1 cellular context compared by ENCODE assay signal in the genomic region with DNA sequence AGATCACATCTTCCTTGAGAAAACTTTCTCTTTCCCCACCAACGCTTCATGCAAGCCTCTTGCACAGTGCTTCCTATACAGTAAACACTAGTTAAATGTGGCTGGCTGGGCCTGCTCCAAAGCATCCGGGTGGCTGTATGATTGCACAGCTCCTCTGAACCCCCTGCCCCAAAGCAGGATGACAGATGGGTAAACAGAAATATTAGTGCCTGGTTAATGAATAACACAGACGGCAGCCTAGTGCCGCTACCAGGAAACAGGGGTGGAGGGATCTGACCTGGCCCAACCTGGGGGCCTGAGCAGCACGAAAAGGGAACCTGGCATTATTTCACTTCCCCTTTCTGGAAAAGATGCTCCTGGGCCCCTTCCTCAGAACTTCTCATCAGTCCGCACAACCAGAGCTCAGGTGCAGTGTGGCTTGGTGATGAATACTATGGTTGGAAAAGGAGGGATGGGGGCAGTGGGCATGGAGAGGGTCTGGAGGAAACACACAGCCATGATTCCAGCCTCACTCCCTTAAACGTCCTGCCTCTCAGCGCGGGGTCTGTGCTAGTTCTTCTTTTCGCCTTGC.
TF ChIP-seq lines count a peak whose summit lies in the region.

No MANE protein-coding gene starts in this region.

TF ChIP-seq in HepG2, 621 proteins besides CTCF, POLR2A, EP300 and RAD21 (continued from another document and continues in another):
- no peak; the same call in 1 of the 2 replicates for TF ChIP-seq ZNF770 (CRISPR knock-in tag; IDR thresholded peaks at IDR 0.05)
- TF ChIP-seq ZBTB3 (CRISPR knock-in tag; IDR thresholded peaks at IDR 0.05; ENCODE audit: borderline replicate concordance, low read depth), result 0 out of 2 replicates have a peak, but pooled peaks have one; percentile 67
- TF ChIP-seq TAF1 (CRISPR knock-in tag; IDR thresholded peaks at IDR 0.05), result no peak; the same call in 1 of the 2 replicates
- TF ChIP-seq HDAC2 (CRISPR knock-in tag; IDR thresholded peaks at IDR 0.05), result peak; percentile 72
- TF ChIP-seq ARID3A (IDR thresholded peaks at IDR 0.05; ENCODE audit: low read depth, low read length), result peak; percentile 57
- TF ChIP-seq PRMT3 (CRISPR knock-in tag; IDR thresholded peaks at IDR 0.05; ENCODE audit: borderline replicate concordance, low read depth), result no peak
- TF ChIP-seq CEBPB (IDR thresholded peaks at IDR 0.05; ENCODE audit: borderline replicate concordance, low read depth, low read length), result peak; percentile 72; the same call in 1 of the 2 replicates
- TF ChIP-seq ZNF124 (CRISPR knock-in tag; IDR thresholded peaks at IDR 0.05), result 0 out of 2 replicates have a peak, but pooled peaks have one; percentile 30
- TF ChIP-seq DMAP1 (CRISPR knock-in tag; IDR thresholded peaks at IDR 0.05), result no peak
- TF ChIP-seq HCFC1 (IDR thresholded peaks at IDR 0.05; ENCODE audit: low read depth, low read length), result no peak
- TF ChIP-seq MTA1 (CRISPR knock-in tag; IDR thresholded peaks at IDR 0.05; ENCODE audit: borderline replicate concordance), result peak; percentile 43; the same call in 1 of the 2 replicates
- no peak for TF ChIP-seq SMAD9 (CRISPR knock-in tag; IDR thresholded peaks at IDR 0.05)
- TF ChIP-seq RORA (CRISPR knock-in tag; IDR thresholded peaks at IDR 0.05), result no peak
- TF ChIP-seq, protein P1, sequence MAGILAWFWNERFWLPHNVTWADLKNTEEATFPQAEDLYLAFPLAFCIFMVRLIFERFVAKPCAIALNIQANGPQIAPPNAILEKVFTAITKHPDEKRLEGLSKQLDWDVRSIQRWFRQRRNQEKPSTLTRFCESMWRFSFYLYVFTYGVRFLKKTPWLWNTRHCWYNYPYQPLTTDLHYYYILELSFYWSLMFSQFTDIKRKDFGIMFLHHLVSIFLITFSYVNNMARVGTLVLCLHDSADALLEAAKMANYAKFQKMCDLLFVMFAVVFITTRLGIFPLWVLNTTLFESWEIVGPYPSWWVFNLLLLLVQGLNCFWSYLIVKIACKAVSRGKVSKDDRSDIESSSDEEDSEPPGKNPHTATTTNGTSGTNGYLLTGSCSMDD (CRISPR knock-in tag; IDR thresholded peaks at IDR 0.05), result no peak
- TF ChIP-seq ARNTL (CRISPR knock-in tag; IDR thresholded peaks at IDR 0.05), result 0 out of 2 replicates have a peak, but pooled peaks have one; percentile 45
- no peak for TF ChIP-seq ZMAT3 (CRISPR knock-in tag; conservative IDR thresholded peaks at IDR 0.05)
- TF ChIP-seq, protein P2, sequence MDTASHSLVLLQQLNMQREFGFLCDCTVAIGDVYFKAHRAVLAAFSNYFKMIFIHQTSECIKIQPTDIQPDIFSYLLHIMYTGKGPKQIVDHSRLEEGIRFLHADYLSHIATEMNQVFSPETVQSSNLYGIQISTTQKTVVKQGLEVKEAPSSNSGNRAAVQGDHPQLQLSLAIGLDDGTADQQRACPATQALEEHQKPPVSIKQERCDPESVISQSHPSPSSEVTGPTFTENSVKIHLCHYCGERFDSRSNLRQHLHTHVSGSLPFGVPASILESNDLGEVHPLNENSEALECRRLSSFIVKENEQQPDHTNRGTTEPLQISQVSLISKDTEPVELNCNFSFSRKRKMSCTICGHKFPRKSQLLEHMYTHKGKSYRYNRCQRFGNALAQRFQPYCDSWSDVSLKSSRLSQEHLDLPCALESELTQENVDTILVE (CRISPR knock-in tag; IDR thresholded peaks at IDR 0.05), result 0 out of 2 replicates have a peak, but pooled peaks have one; percentile 33
- peak; percentile 98 for TF ChIP-seq SALL1 (CRISPR knock-in tag; IDR thresholded peaks at IDR 0.05)
- TF ChIP-seq ZBTB38 (CRISPR knock-in tag; IDR thresholded peaks at IDR 0.05), result no peak
- TF ChIP-seq ZNF83 (CRISPR knock-in tag; IDR thresholded peaks at IDR 0.05; ENCODE audit: borderline replicate concordance), result no peak
- no peak for TF ChIP-seq GPBP1L1 (CRISPR knock-in tag; IDR thresholded peaks at IDR 0.05)
- TF ChIP-seq ZMYM3 (CRISPR knock-in tag; IDR thresholded peaks at IDR 0.05), result peak; percentile 72
- TF ChIP-seq HES4 (CRISPR knock-in tag; IDR thresholded peaks at IDR 0.05; ENCODE audit: borderline replicate concordance), result no peak
- peak; percentile 23 for TF ChIP-seq KAT8 (CRISPR knock-in tag; IDR thresholded peaks at IDR 0.05)
- TF ChIP-seq, protein P3, sequence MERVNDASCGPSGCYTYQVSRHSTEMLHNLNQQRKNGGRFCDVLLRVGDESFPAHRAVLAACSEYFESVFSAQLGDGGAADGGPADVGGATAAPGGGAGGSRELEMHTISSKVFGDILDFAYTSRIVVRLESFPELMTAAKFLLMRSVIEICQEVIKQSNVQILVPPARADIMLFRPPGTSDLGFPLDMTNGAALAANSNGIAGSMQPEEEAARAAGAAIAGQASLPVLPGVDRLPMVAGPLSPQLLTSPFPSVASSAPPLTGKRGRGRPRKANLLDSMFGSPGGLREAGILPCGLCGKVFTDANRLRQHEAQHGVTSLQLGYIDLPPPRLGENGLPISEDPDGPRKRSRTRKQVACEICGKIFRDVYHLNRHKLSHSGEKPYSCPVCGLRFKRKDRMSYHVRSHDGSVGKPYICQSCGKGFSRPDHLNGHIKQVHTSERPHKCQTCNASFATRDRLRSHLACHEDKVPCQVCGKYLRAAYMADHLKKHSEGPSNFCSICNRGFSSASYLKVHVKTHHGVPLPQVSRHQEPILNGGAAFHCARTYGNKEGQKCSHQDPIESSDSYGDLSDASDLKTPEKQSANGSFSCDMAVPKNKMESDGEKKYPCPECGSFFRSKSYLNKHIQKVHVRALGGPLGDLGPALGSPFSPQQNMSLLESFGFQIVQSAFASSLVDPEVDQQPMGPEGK (CRISPR knock-in tag; IDR thresholded peaks at IDR 0.05), result peak; percentile 89
- peak; percentile 61 for TF ChIP-seq ZEB1 (IDR thresholded peaks at IDR 0.05; ENCODE audit: insufficient replicate concordance, low read depth)
- TF ChIP-seq POGK (CRISPR knock-in tag; conservative IDR thresholded peaks at IDR 0.05), result 0 out of 2 replicates have a peak, but pooled peaks have one; percentile 22
- peak; percentile 73 for TF ChIP-seq NCOA2 (CRISPR knock-in tag; IDR thresholded peaks at IDR 0.05)
- no peak for TF ChIP-seq ZNF160 (CRISPR knock-in tag; IDR thresholded peaks at IDR 0.05)
- TF ChIP-seq, protein P4, sequence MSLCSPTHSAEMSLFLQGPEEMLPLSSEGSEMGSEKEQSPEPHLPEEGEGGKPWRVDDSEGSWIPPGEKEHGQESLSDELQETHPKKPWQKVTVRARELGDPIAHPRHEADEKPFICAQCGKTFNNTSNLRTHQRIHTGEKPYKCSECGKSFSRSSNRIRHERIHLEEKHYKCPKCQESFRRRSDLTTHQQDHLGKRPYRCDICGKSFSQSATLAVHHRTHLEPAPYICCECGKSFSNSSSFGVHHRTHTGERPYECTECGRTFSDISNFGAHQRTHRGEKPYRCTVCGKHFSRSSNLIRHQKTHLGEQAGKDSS (CRISPR knock-in tag; IDR thresholded peaks at IDR 0.05; ENCODE audit: borderline replicate concordance, low read depth), result peak; percentile 51; the same call in 1 of the 2 replicates
- TF ChIP-seq PHF20 (CRISPR knock-in tag; IDR thresholded peaks at IDR 0.05), result no peak
- 0 out of 2 replicates have a peak, but pooled peaks have one; percentile 25 for TF ChIP-seq ZNF614 (CRISPR knock-in tag; IDR thresholded peaks at IDR 0.05; ENCODE audit: borderline replicate concordance)
- no peak for TF ChIP-seq MBD4 (IDR thresholded peaks at IDR 0.05; ENCODE audit: borderline replicate concordance, low read length)
- TF ChIP-seq TARDBP (CRISPR knock-in tag; IDR thresholded peaks at IDR 0.05), result peak; percentile 65
- no peak for TF ChIP-seq FLYWCH1 (CRISPR knock-in tag; IDR thresholded peaks at IDR 0.05)
- TF ChIP-seq TIGD3 (CRISPR knock-in tag; IDR thresholded peaks at IDR 0.05; ENCODE audit: borderline replicate concordance), result no peak
- TF ChIP-seq, protein P5, sequence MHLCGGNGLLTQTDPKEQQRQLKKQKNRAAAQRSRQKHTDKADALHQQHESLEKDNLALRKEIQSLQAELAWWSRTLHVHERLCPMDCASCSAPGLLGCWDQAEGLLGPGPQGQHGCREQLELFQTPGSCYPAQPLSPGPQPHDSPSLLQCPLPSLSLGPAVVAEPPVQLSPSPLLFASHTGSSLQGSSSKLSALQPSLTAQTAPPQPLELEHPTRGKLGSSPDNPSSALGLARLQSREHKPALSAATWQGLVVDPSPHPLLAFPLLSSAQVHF (CRISPR knock-in tag; IDR thresholded peaks at IDR 0.05), result no peak
- peak; percentile 99 for TF ChIP-seq ZNF564 (CRISPR knock-in tag; IDR thresholded peaks at IDR 0.05)
- no peak; the same call in none of the 2 replicates for TF ChIP-seq ZNF430 (CRISPR knock-in tag; IDR thresholded peaks at IDR 0.05)
- TF ChIP-seq, protein P6, sequence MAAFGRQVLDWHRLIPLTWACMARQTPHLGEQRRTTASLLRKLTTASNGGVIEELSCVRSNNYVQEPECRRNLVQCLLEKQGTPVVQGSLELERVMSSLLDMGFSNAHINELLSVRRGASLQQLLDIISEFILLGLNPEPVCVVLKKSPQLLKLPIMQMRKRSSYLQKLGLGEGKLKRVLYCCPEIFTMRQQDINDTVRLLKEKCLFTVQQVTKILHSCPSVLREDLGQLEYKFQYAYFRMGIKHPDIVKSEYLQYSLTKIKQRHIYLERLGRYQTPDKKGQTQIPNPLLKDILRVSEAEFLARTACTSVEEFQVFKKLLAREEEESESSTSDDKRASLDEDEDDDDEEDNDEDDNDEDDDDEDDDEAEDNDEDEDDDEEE (CRISPR knock-in tag; IDR thresholded peaks at IDR 0.05), result no peak
- TF ChIP-seq SNAI1 (CRISPR knock-in tag; IDR thresholded peaks at IDR 0.05; ENCODE audit: borderline replicate concordance), result no peak
- TF ChIP-seq, protein P7, sequence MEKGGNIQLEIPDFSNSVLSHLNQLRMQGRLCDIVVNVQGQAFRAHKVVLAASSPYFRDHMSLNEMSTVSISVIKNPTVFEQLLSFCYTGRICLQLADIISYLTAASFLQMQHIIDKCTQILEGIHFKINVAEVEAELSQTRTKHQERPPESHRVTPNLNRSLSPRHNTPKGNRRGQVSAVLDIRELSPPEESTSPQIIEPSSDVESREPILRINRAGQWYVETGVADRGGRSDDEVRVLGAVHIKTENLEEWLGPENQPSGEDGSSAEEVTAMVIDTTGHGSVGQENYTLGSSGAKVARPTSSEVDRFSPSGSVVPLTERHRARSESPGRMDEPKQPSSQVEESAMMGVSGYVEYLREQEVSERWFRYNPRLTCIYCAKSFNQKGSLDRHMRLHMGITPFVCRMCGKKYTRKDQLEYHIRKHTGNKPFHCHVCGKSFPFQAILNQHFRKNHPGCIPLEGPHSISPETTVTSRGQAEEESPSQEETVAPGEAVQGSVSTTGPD (CRISPR knock-in tag; IDR thresholded peaks at IDR 0.05), result no peak
- peak; percentile 53 for TF ChIP-seq MAX (IDR thresholded peaks at IDR 0.05)
- TF ChIP-seq MIXL1 (CRISPR knock-in tag; IDR thresholded peaks at IDR 0.05), result peak; percentile 79; the same call in 1 of the 2 replicates
